ENCODE assay signal across 3 cellular contexts in the genomic region with DNA sequence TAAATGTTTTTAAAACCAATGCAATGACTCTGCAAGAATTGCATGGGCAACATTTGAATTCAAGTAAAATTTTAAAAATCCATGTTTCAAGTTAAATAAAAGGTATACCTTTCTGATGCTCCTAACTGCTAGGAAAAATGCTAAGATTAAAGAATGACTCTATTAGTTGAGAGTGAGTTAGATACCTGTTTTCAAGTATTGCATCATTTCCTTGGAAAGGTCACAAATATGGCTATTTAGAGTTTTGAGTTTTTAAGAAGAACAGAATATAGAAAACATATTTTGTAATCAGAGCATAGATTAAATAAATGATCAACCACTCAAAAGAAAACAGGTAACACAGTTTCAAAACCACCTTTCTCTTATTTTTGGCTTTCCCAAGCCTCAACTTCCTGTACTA.
TF ChIP-seq lines count a peak whose summit lies in the region.

No MANE protein-coding gene starts in this region.

TF ChIP-seq in GM23338, 12 proteins besides CTCF, POLR2A, EP300 and RAD21:
- no peak for TF ChIP-seq EZH2 (IDR thresholded peaks at IDR 0.05; ENCODE audit: low read depth, unreplicated experiment)
- TF ChIP-seq, protein P1, sequence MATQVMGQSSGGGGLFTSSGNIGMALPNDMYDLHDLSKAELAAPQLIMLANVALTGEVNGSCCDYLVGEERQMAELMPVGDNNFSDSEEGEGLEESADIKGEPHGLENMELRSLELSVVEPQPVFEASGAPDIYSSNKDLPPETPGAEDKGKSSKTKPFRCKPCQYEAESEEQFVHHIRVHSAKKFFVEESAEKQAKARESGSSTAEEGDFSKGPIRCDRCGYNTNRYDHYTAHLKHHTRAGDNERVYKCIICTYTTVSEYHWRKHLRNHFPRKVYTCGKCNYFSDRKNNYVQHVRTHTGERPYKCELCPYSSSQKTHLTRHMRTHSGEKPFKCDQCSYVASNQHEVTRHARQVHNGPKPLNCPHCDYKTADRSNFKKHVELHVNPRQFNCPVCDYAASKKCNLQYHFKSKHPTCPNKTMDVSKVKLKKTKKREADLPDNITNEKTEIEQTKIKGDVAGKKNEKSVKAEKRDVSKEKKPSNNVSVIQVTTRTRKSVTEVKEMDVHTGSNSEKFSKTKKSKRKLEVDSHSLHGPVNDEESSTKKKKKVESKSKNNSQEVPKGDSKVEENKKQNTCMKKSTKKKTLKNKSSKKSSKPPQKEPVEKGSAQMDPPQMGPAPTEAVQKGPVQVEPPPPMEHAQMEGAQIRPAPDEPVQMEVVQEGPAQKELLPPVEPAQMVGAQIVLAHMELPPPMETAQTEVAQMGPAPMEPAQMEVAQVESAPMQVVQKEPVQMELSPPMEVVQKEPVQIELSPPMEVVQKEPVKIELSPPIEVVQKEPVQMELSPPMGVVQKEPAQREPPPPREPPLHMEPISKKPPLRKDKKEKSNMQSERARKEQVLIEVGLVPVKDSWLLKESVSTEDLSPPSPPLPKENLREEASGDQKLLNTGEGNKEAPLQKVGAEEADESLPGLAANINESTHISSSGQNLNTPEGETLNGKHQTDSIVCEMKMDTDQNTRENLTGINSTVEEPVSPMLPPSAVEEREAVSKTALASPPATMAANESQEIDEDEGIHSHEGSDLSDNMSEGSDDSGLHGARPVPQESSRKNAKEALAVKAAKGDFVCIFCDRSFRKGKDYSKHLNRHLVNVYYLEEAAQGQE (IDR thresholded peaks at IDR 0.05; ENCODE audit: unreplicated experiment) = no peak
- TF ChIP-seq CREB1 (CRISPR knock-in tag; IDR thresholded peaks at IDR 0.05; ENCODE audit: low read depth) = no peak
- no peak for TF ChIP-seq EZH2phosphoT487 (IDR thresholded peaks at IDR 0.05; ENCODE audit: unreplicated experiment)
- TF ChIP-seq, protein P2, sequence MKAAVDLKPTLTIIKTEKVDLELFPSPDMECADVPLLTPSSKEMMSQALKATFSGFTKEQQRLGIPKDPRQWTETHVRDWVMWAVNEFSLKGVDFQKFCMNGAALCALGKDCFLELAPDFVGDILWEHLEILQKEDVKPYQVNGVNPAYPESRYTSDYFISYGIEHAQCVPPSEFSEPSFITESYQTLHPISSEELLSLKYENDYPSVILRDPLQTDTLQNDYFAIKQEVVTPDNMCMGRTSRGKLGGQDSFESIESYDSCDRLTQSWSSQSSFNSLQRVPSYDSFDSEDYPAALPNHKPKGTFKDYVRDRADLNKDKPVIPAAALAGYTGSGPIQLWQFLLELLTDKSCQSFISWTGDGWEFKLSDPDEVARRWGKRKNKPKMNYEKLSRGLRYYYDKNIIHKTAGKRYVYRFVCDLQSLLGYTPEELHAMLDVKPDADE (IDR thresholded peaks at IDR 0.05) = no peak
- TF ChIP-seq STAT1 (IDR thresholded peaks at IDR 0.05; ENCODE audit: unreplicated experiment) = no peak
- no peak for TF ChIP-seq NANOG (IDR thresholded peaks at IDR 0.05; ENCODE audit: borderline replicate concordance)

TF ChIP-seq in IMR-90, 13 proteins besides CTCF, POLR2A, EP300 and RAD21:
- TF ChIP-seq NFE2L2 (IDR thresholded peaks at IDR 0.05; ENCODE audit: low read depth, low read length) (no peak), BHLHE40 (IDR thresholded peaks at IDR 0.05; ENCODE audit: low read depth, low read length) (no peak), RCOR1 (IDR thresholded peaks at IDR 0.05; ENCODE audit: insufficient replicate concordance, low read length) (no peak), FOS (IDR thresholded peaks at IDR 0.05; ENCODE audit: low read depth, low read length) (no peak), CEBPB (IDR thresholded peaks at IDR 0.05; ENCODE audit: low read depth, low read length) (peak; percentile 58; the same call in 1 of the 2 replicates), CHD1 (IDR thresholded peaks at IDR 0.05; ENCODE audit: low read depth, low read length) (no peak)
- TF ChIP-seq, protein P3, sequence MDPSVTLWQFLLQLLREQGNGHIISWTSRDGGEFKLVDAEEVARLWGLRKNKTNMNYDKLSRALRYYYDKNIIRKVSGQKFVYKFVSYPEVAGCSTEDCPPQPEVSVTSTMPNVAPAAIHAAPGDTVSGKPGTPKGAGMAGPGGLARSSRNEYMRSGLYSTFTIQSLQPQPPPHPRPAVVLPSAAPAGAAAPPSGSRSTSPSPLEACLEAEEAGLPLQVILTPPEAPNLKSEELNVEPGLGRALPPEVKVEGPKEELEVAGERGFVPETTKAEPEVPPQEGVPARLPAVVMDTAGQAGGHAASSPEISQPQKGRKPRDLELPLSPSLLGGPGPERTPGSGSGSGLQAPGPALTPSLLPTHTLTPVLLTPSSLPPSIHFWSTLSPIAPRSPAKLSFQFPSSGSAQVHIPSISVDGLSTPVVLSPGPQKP (IDR thresholded peaks at IDR 0.05; ENCODE audit: borderline replicate concordance, low read depth, low read length) = no peak

TF ChIP-seq in H1, 55 proteins besides CTCF, POLR2A, EP300 and RAD21:
- TF ChIP-seq CEBPB (IDR thresholded peaks at IDR 0.05; ENCODE audit: low read depth, low read length) = peak; percentile 42; the same call in 1 of the 2 replicates
- no peak for TF ChIP-seq SP2 (IDR thresholded peaks at IDR 0.05; ENCODE audit: low read length)
